8 cellular contexts compared by ENCODE assay signal in genomic region chr10:13586676-13587355, GRCh38. TPM values are rescaled to one million over a fixed set of nuclear protein-coding genes. Genes with fewer than 3 reads are reported as not detected.
DNase-seq lines count a peak whose midpoint lies in the region; ATAC-seq and TF ChIP-seq lines count a peak whose summit lies in the region.

Gene PRPF18, plus strand, starts transcription at chr10:13586965. Its CDS starts 122 bp downstream, at chr10:13587087.

- H3K36me3 Mint-ChIP-seq in T-helper 2 cell treated with Interferon-gamma antibody and Interleukin-4, amounts not matched to agents 5 μg/mL and 100 μg/mL, for 36 hours (ENCODE audit: low read depth) = peaks cover 2% of the 10 kb centered on the region

- H3K9me3 ChIP-seq in ascending aorta (no peaks in the 10 kb centered on the region), right cardiac atrium (ENCODE audit: control insufficient read depth, low read length) (no peaks in the 10 kb centered on the region), uterus (no peaks in the 10 kb centered on the region)

- no peaks in the 10 kb centered on the region for H3K27me3 ChIP-seq in ascending aorta
- no peaks in the 10 kb centered on the region for H3K27me3 ChIP-seq in right cardiac atrium (ENCODE audit: control insufficient read depth, insufficient read depth)
- H3K27me3 ChIP-seq in uterus = no peaks in the 10 kb centered on the region

- peak within 1 kb of the TSS; percentile 100 for H3K4me3 Mint-ChIP-seq in T-helper 2 cell treated with Interferon-gamma antibody and Interleukin-4, amounts not matched to agents 5 μg/mL and 100 μg/mL, for 36 hours

- no peaks in the 10 kb centered on the region for H3K36me3 ChIP-seq in ascending aorta
- no peaks in the 10 kb centered on the region for H3K36me3 ChIP-seq in uterus

- TF ChIP-seq CTCF in ascending aorta (IDR thresholded peaks at IDR 0.05) = peak; percentile 88 to 99 (median 98)
- peak; percentile 94 to 99 (median 96) for TF ChIP-seq CTCF in uterus (IDR thresholded peaks at IDR 0.05)

- H3K4me3 ChIP-seq in ascending aorta (peak within 1 kb of the TSS; percentile 81 to 86), right cardiac atrium (ENCODE audit: low read length) (peak within 1 kb of the TSS; percentile 95), uterus (peak within 1 kb of the TSS; percentile 71 to 90)

- under 1% methylated on average over 38 of the region's 38 CpGs for WGBS in right cardiac atrium

- intact Hi-C loops in ascending aorta (cut with DNase I) = loop anchor here (1.0 to 2.0 kb wide), 3 partner anchors 58 to 239 kb away; partner anchors contain the start of genes BEND7 and SEPHS1
- intact Hi-C loops in right cardiac atrium (cut with DNase I) = no loop called here
- intact Hi-C loops in uterus (cut with DNase I; ENCODE audit: low total_unique reads) = no loop called here

- TF ChIP-seq POLR2A in GM18505 (IDR thresholded peaks at IDR 0.05; ENCODE audit: borderline replicate concordance, extremely low read depth, insufficient read depth, insufficient read length) = peak; percentile 89
- peak in 1 of 2 donors; percentile 14 for TF ChIP-seq POLR2A in uterus (IDR thresholded peaks at IDR 0.05)

- peaks cover 18% of the 10 kb centered on the region for H3K4me1 Mint-ChIP-seq in T-helper 2 cell treated with Interferon-gamma antibody and Interleukin-4, amounts not matched to agents 5 μg/mL and 100 μg/mL, for 36 hours (ENCODE audit: low read depth)

- H3K4me1 ChIP-seq in ascending aorta (peaks cover 5 to 10% of the 10 kb centered on the region in 2 donors), right cardiac atrium (ENCODE audit: control insufficient read depth, insufficient read depth, low read length) (peaks cover 3% of the 10 kb centered on the region), uterus (peaks cover 0 to 8% of the 10 kb centered on the region in 2 donors)

- H3K27ac ChIP-seq in ascending aorta (peak within 1 kb of the TSS; percentile 50 to 53), right cardiac atrium (ENCODE audit: low read length) (peak within 1 kb of the TSS; percentile 54), uterus (peak within 1 kb of the TSS; percentile 40 to 60)

- H3K27me3 Mint-ChIP-seq in T-helper 2 cell treated with Interferon-gamma antibody and Interleukin-4, amounts not matched to agents 5 μg/mL and 100 μg/mL, for 36 hours (ENCODE audit: low read depth) = peaks cover 9% of the 10 kb centered on the region

- DNase-seq in NCI-H1930 (lab: John Stamatoyannopoulos, UW) = peak; percentile 41 to 76
- peak; percentile 90 for DNase-seq in T-helper 2 cell treated with Interferon-gamma antibody and Interleukin-4, amounts not matched to agents 5 μg/mL and 100 μg/mL, for 36 hours (ENCODE audit: low spot score)
- DNase-seq in ascending aorta (ENCODE audit: low spot score in 2 of 2) = peak; percentile 60 to 96
- peak; percentile 94 to 97 (median 96) for DNase-seq in right cardiac atrium
- peak; percentile 72 for DNase-seq in pulmonary artery endothelial cell (ENCODE audit: low read depth, low spot score)
- DNase-seq in uterus = peak; percentile 88 to 92

- H3K9me3 Mint-ChIP-seq in T-helper 2 cell treated with Interferon-gamma antibody and Interleukin-4, amounts not matched to agents 5 μg/mL and 100 μg/mL, for 36 hours = no peaks in the 10 kb centered on the region

- H3K27ac Mint-ChIP-seq in T-helper 2 cell treated with Interferon-gamma antibody and Interleukin-4, amounts not matched to agents 5 μg/mL and 100 μg/mL, for 36 hours = peak within 1 kb of the TSS; percentile 96

- ATAC-seq in GM18505 (IDR thresholded peaks at IDR 0.05; ENCODE audit: unreplicated experiment) = peak; percentile 99
- ATAC-seq in HG02973 (IDR thresholded peaks at IDR 0.05; ENCODE audit: unreplicated experiment) = peak; percentile 99
- peak; percentile 99 for ATAC-seq in right cardiac atrium

RNA-seq across cellular contexts. Expression of gene PRPF18, which starts in this region (rescaled TPM):
- total RNA-seq in ascending aorta = 3.4 TPM
- 10 to 100 TPM; 14.5 to 17.7 (median 15.1) TPM for total RNA-seq in right cardiac atrium
- polyA plus RNA-seq in right cardiac atrium = 14.6 TPM
- total RNA-seq in pulmonary artery endothelial cell = 29.6 and 33.0 TPM in 2 replicates
- 10 to 100 TPM in 3 of 4 donors, 1 to 10 TPM in 1; 5.6 to 61.4 (median 22.5) TPM for total RNA-seq in uterus

Comparison
In these comparisons a context has a peak if more than half of its experiments do, and no peak if none do; other contexts are left out.
1. Peak in every context shown above with its lines: DNase-seq, ATAC-seq, H3K4me3 ChIP-seq and H3K27ac ChIP-seq.